In genomic region chr5:150625164-150625535, GRCh38 we compare ENCODE assay signal across 9 cellular contexts. TPM values are rescaled to one million over a fixed set of nuclear protein-coding genes. Genes with fewer than 3 reads are reported as not detected.
DNase-seq lines count a peak whose midpoint lies in the region; ATAC-seq and TF ChIP-seq lines count a peak whose summit lies in the region.
"Had no signal": no experiment of that assay in that cellular context is flagged by ENCODE, and none has a peak within 500 bp of the region (broad histone marks: within the 10 kb centered on the region; RNA-seq: fewer than 3 reads in every experiment).

No MANE protein-coding gene starts in this region.

- DNase-seq in choroid plexus epithelial cell (ENCODE audit: low read depth): no peak
- peak in 1 of 3 donors; percentile 76 for DNase-seq in right lobe of liver
- DNase-seq in suprapubic skin (ENCODE audit: low spot score in 2 of 2): no peak
- DNase-seq in head of caudate nucleus: no peak
- DNase-seq in SKM-1 treated with dmso at 0.1 percent for 144 hours (lab: John Stamatoyannopoulos, UW; ENCODE audit: unreplicated experiment): no peak
- DNase-seq in AML-193 (lab: John Stamatoyannopoulos, UW): no peak
- no peak for DNase-seq in pons (ENCODE audit: low spot score)

- TF ChIP-seq EP300 in suprapubic skin (IDR thresholded peaks at IDR 0.05): no peak

- TF ChIP-seq CTCF in choroid plexus epithelial cell (conservative IDR thresholded peaks at IDR 0.05; ENCODE audit: low read depth, low read length) (no peak), right lobe of liver (IDR thresholded peaks at IDR 0.05) (no peak), suprapubic skin (IDR thresholded peaks at IDR 0.05) (no peak)

- H3K27me3 ChIP-seq in HUES64 (ENCODE audit: insufficient read depth, low read length) (peaks cover 25% of the 10 kb centered on the region), right lobe of liver (no peaks in the 10 kb centered on the region), suprapubic skin (no peaks in the 10 kb centered on the region)

- TF ChIP-seq POLR2A in right lobe of liver (IDR thresholded peaks at IDR 0.05): no peak
- no peak for TF ChIP-seq POLR2A in suprapubic skin (IDR thresholded peaks at IDR 0.05)

- no peak overlapping the region for H3K9ac ChIP-seq in HUES64 (ENCODE audit: low read depth, low read length)

- H3K36me3 ChIP-seq in HUES64 (ENCODE audit: insufficient read depth, low read length) (no peaks in the 10 kb centered on the region), right lobe of liver (no peaks in the 10 kb centered on the region), suprapubic skin (no peaks in the 10 kb centered on the region)

- H3K4me3 ChIP-seq in HUES64 (ENCODE audit: low read length): peak overlapping the region; percentile 62
- peak overlapping the region; percentile 64 for H3K4me3 ChIP-seq in choroid plexus epithelial cell (ENCODE audit: low read depth, low read length)
- H3K4me3 ChIP-seq in right lobe of liver: peak overlapping the region; percentile 65 to 91 (median 73)
- peak overlapping the region; percentile 75 for H3K4me3 ChIP-seq in suprapubic skin

- no peaks in the 10 kb centered on the region for H3K9me3 ChIP-seq in HUES64 (ENCODE audit: insufficient read depth, low read depth, low read length)
- H3K9me3 ChIP-seq in right lobe of liver: no peaks in the 10 kb centered on the region
- no peaks in the 10 kb centered on the region for H3K9me3 ChIP-seq in suprapubic skin

- peaks cover 5% of the 10 kb centered on the region; the same call in 1 of the 2 replicates for H3K4me1 ChIP-seq in HUES64 (ENCODE audit: insufficient read depth, low read length)
- H3K4me1 ChIP-seq in right lobe of liver: peaks cover 0 to 32% (median 12%) of the 10 kb centered on the region in 4 donors
- H3K4me1 ChIP-seq in suprapubic skin: peaks cover 50% of the 10 kb centered on the region

- 58% methylated on average over 19 of the region's 19 CpGs for WGBS in HUES64
- no CpG with 5 or more reads among the region's 19 CpGs for WGBS in right lobe of liver (ENCODE audit: insufficient coverage, low coverage, low lambda C conversion rate, missing lambda C conversion rate)
- 100% methylated on average over 1 of the region's 19 CpGs for WGBS in suprapubic skin

- intact Hi-C loops in right lobe of liver (cut with DNase I): no loop called here
- intact Hi-C loops in head of caudate nucleus (cut with DNase I): no loop called here

- H3K27ac ChIP-seq in HUES64 (ENCODE audit: low read depth, low read length) (no peak overlapping the region), right lobe of liver (peak overlapping the region; percentile 70 to 86 (median 73)), suprapubic skin (peak overlapping the region; percentile 85)

- ATAC-seq in right lobe of liver: peak; percentile 66 to 77 (median 74)

RNA-seq across cellular contexts. Expression of gene SYNPO, which starts 15.3 kb away (rescaled TPM):
- 1.1 TPM for polyA plus RNA-seq in HUES64 (2013, experiment 1 of 2)
- polyA plus RNA-seq in HUES64 (2013, experiment 2 of 2): 2.7 TPM
- total RNA-seq in right lobe of liver (10 to 100 TPM; 23.4 to 51.8 (median 35.6) TPM), suprapubic skin (1 to 10 TPM; 3.3 to 8.5 (median 5.6) TPM)
- total RNA-seq: SK-MEL-5 had no signal

RNA-seq across cellular contexts. Expression of gene MYOZ3, which starts 35.9 kb away (rescaled TPM):
- 11.3 TPM for polyA plus RNA-seq in HUES64 (2013, experiment 1 of 2)
- polyA plus RNA-seq in HUES64 (2013, experiment 2 of 2): 11.5 TPM
- total RNA-seq in right lobe of liver: under 1 TPM in 3 of 6 experiments, not detected in 3; 0.09 to 0.25 (median 0.12) TPM
- under 1 TPM in 1 of 4 donors, not detected in 3; 0.30 TPM for total RNA-seq in suprapubic skin
- total RNA-seq: SK-MEL-5 had no signal
